ENCODE assay signal across 8 cellular contexts in genomic region chr15:82044373-82045178, GRCh38. TPM values are rescaled to one million over a fixed set of nuclear protein-coding genes. Genes with fewer than 3 reads are reported as not detected.
A peak's percentile ranks its signal among the peaks of the same experiment; 100 is the strongest.
DNase-seq lines count a peak whose midpoint lies in the region; ATAC-seq and TF ChIP-seq lines count a peak whose summit lies in the region.

No MANE protein-coding gene starts in this region.

- peaks cover 12% of the 10 kb centered on the region; the same call in 1 of the 2 replicates for H3K36me3 ChIP-seq in DOHH2 (ENCODE audit: control insufficient read depth, low read length)
- no peaks in the 10 kb centered on the region for H3K36me3 ChIP-seq in suprapubic skin

- no peaks in the 10 kb centered on the region; the same call in 1 of the 2 replicates for H4K20me1 ChIP-seq in DOHH2 (ENCODE audit: control insufficient read depth, insufficient read depth, low read depth, low read length)

- no peak for TF ChIP-seq CTCF in DOHH2 (IDR thresholded peaks at IDR 0.05; ENCODE audit: low read depth, low read length, poor library complexity, severe bottlenecking)
- no peak for TF ChIP-seq CTCF in LNCaP clone FGC (IDR thresholded peaks at IDR 0.05; ENCODE audit: control insufficient read depth, extremely low read depth, insufficient read depth)
- no peak for TF ChIP-seq CTCF in endothelial cell (IDR thresholded peaks at IDR 0.05; ENCODE audit: unreplicated experiment)
- TF ChIP-seq CTCF in mesothelial cell of epicardium (IDR thresholded peaks at IDR 0.05; ENCODE audit: unreplicated experiment): no peak
- no peak for TF ChIP-seq CTCF in suprapubic skin (IDR thresholded peaks at IDR 0.05)

- DNase-seq in LNCaP clone FGC (ENCODE audit: low read depth): no peak
- DNase-seq in activated CD4-positive, alpha-beta memory T cell treated with anti-CD3 and anti-CD28 coated beads for 36 hours: peak; percentile 47
- DNase-seq in endothelial cell (ENCODE audit: low spot score): peak; percentile 69
- peak; percentile 32 to 62 for DNase-seq in mesothelial cell of epicardium (ENCODE audit: low spot score in 2 of 2, unreplicated experiment in 2 of 2)
- peak; percentile 80 to 81 for DNase-seq in suprapubic skin (ENCODE audit: low spot score in 2 of 2)
- no peak for DNase-seq in NK-92 (lab: John Stamatoyannopoulos, UW; ENCODE audit: unreplicated experiment)

- H3K4me3 Mint-ChIP-seq in activated CD4-positive, alpha-beta memory T cell treated with anti-CD3 and anti-CD28 coated beads for 36 hours: peak overlapping the region; percentile 78
- peak overlapping the region; percentile 99 for H3K4me3 Mint-ChIP-seq in endothelial cell (ENCODE audit: unreplicated experiment)
- peak overlapping the region; percentile 95 for H3K4me3 Mint-ChIP-seq in mesothelial cell of epicardium

- H3K27me3 ChIP-seq in DOHH2 (ENCODE audit: control insufficient read depth, low read length) (peaks cover 8% of the 10 kb centered on the region; the same call in 1 of the 2 replicates), suprapubic skin (peaks cover 7% of the 10 kb centered on the region)

- H3K9me2 ChIP-seq in DOHH2 (replicated peaks; ENCODE audit: control insufficient read depth, low read length): no peaks in the 10 kb centered on the region

- no peaks in the 10 kb centered on the region for H3K9me3 ChIP-seq in DOHH2 (ENCODE audit: control insufficient read depth, insufficient read depth, low read length)
- no peaks in the 10 kb centered on the region for H3K9me3 ChIP-seq in suprapubic skin

- H3K9me3 Mint-ChIP-seq in activated CD4-positive, alpha-beta memory T cell treated with anti-CD3 and anti-CD28 coated beads for 36 hours: no peaks in the 10 kb centered on the region
- H3K9me3 Mint-ChIP-seq in endothelial cell (ENCODE audit: unreplicated experiment) (no peaks in the 10 kb centered on the region), mesothelial cell of epicardium (no peaks in the 10 kb centered on the region)

- ATAC-seq in GM18909 (IDR thresholded peaks at IDR 0.05; ENCODE audit: poor library complexity, unreplicated experiment): no peak

- peak overlapping the region; percentile 93 for H3K4me3 ChIP-seq in DOHH2 (ENCODE audit: low read length)
- peak overlapping the region; percentile 70 for H3K4me3 ChIP-seq in LNCaP clone FGC (ENCODE audit: low read depth, low read length)
- H3K4me3 ChIP-seq in suprapubic skin: peak overlapping the region; percentile 83

- peak overlapping the region; percentile 81 for H3K4me2 ChIP-seq in DOHH2 (ENCODE audit: low read length)

- peaks cover 18% of the 10 kb centered on the region for H3K27me3 Mint-ChIP-seq in activated CD4-positive, alpha-beta memory T cell treated with anti-CD3 and anti-CD28 coated beads for 36 hours
- H3K27me3 Mint-ChIP-seq in endothelial cell (ENCODE audit: unreplicated experiment): peaks cover 13% of the 10 kb centered on the region
- H3K27me3 Mint-ChIP-seq in mesothelial cell of epicardium (ENCODE audit: low read depth): peaks cover 17% of the 10 kb centered on the region

- H3K4me1 Mint-ChIP-seq in activated CD4-positive, alpha-beta memory T cell treated with anti-CD3 and anti-CD28 coated beads for 36 hours (ENCODE audit: low read depth): peaks cover 12% of the 10 kb centered on the region
- H3K4me1 Mint-ChIP-seq in endothelial cell (ENCODE audit: unreplicated experiment) (peaks cover 37% of the 10 kb centered on the region), mesothelial cell of epicardium (peaks cover 37% of the 10 kb centered on the region)

- WGBS in suprapubic skin: under 1% methylated on average over 38 of the region's 54 CpGs

- no peak overlapping the region for H3K27ac Mint-ChIP-seq in activated CD4-positive, alpha-beta memory T cell treated with anti-CD3 and anti-CD28 coated beads for 36 hours
- H3K27ac Mint-ChIP-seq in endothelial cell (ENCODE audit: unreplicated experiment) (peak overlapping the region; percentile 84), mesothelial cell of epicardium (peak overlapping the region; percentile 96)

- TF ChIP-seq EP300 in suprapubic skin (IDR thresholded peaks at IDR 0.05): no peak

- CTCF ChIA-PET in activated CD4-positive, alpha-beta memory T cell treated with anti-CD3 and anti-CD28 coated beads for 36 hours (lab: Charles Lee): interaction anchor here (1.3 kb wide), 1 partner anchor 634 kb away, joined by 3 read pairs; no protein-coding TSS in a partner anchor

- H3K4me1 ChIP-seq in DOHH2 (ENCODE audit: control insufficient read depth, low read length): peaks cover 7% of the 10 kb centered on the region
- peaks cover 37% of the 10 kb centered on the region for H3K4me1 ChIP-seq in suprapubic skin

- TF ChIP-seq POLR2A in suprapubic skin (IDR thresholded peaks at IDR 0.05): no peak

- peaks cover 10% of the 10 kb centered on the region; the same call in 1 of the 2 replicates for H3F3A ChIP-seq in DOHH2 (ENCODE audit: control insufficient read depth, insufficient read depth)

- intact Hi-C loops in activated CD4-positive, alpha-beta memory T cell treated with anti-CD3 and anti-CD28 coated beads for 36 hours (cut with micrococcal nuclease): loop anchor here (5.0 to 10.0 kb wide), 2 partner anchors 752 to 1350 kb away; partner anchors contain the start of gene ABHD17C

- no peak overlapping the region for H3K27ac ChIP-seq in DOHH2 (ENCODE audit: low read depth, low read length)
- H3K27ac ChIP-seq in suprapubic skin: peak overlapping the region; percentile 91

- peaks cover 2% of the 10 kb centered on the region for H3K36me3 Mint-ChIP-seq in activated CD4-positive, alpha-beta memory T cell treated with anti-CD3 and anti-CD28 coated beads for 36 hours
- peaks cover 17% of the 10 kb centered on the region for H3K36me3 Mint-ChIP-seq in endothelial cell (ENCODE audit: low read depth, unreplicated experiment)
- H3K36me3 Mint-ChIP-seq in mesothelial cell of epicardium: peaks cover 5% of the 10 kb centered on the region

- POLR2A ChIA-PET in activated CD4-positive, alpha-beta memory T cell treated with anti-CD3 and anti-CD28 coated beads for 36 hours (lab: Charles Lee): interaction anchor here (1.8 kb wide), 1 partner anchor 218 kb away, joined by 6 read pairs; the partner anchor contains the start of genes EFL1 and SAXO2

- peaks cover 22% of the 10 kb centered on the region for H3K79me2 ChIP-seq in DOHH2 (ENCODE audit: control insufficient read depth, low read length)

RNA-seq across cellular contexts. Expression of gene MEX3B, which starts 1.2 kb away (rescaled TPM):
- under 1 TPM; 0.67 to 0.82 TPM for total RNA-seq in activated CD4-positive, alpha-beta memory T cell treated with anti-CD3 and anti-CD28 coated beads for 36 hours
- total RNA-seq in endothelial cell (ENCODE audit: unreplicated experiment): 98.2 TPM
- 29.8 to 31.9 TPM (median 30.8 TPM) in 3 replicates for total RNA-seq in mesothelial cell of epicardium
- 1 to 10 TPM in 2 of 4 donors, under 1 TPM in 2; 0.49 to 1.6 (median 0.96) TPM for total RNA-seq in suprapubic skin

Comparison
In these comparisons a context has a peak if more than half of its experiments do, and no peak if none do; other contexts are left out.
1. DNase-seq: peak in activated CD4-positive, alpha-beta memory T cell treated with anti-CD3 and anti-CD28 coated beads for 36 hours (single experiment), endothelial cell (single experiment), mesothelial cell of epicardium (2 of 2) and suprapubic skin (2 of 2); none in LNCaP clone FGC (single experiment) and NK-92 (single experiment).
2. RNA of gene MEX3B, which starts 1.2 kb away (total RNA-seq): 98.2 TPM in endothelial cell (single experiment) and 29.8 to 31.9 TPM in mesothelial cell of epicardium; 0.49 to 1.6 TPM in suprapubic skin and 0.67 to 0.82 TPM in activated CD4-positive, alpha-beta memory T cell treated with anti-CD3 and anti-CD28 coated beads for 36 hours; every median in the first group is over 10 times any median in the second.
3. Peak in every context shown above with its lines, with median percentiles within 50 percentile points of each other: H3K4me3 ChIP-seq and H3K4me3 Mint-ChIP-seq.